ENCODE assay signal across 30 cellular contexts in the genomic region with DNA sequence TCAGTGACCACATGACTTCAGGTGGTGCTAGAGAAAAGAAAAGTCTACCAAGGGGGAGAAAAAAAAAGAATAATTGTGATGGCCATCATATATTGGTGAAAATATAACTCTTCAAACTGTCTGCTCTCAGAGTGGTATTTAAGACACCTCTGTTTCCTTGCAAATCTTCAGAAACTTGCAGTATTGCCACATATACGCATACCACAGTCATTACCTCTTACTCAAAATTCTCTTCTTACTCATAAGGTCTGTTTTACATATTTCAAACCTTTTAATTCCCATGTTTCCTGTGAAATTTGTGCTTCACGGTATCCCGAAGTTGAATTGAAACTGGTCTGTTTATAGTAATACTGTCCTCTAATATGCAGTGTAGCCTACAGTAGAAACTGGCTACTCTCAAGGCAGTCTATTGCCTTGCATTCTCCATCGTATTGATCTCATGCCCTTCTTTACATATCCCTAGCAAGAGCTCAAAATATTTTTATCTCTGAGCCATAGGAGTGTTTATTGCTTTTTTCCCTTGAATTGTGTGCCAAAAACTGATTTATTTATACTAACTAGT. TPM values are rescaled to one million over a fixed set of nuclear protein-coding genes. Genes with fewer than 3 reads are reported as not detected.
"Had no signal": no experiment of that assay in that cellular context is flagged by ENCODE, and none has a peak within 500 bp of the region (broad histone marks: within the 10 kb centered on the region; RNA-seq: fewer than 3 reads in every experiment).

No MANE protein-coding gene starts in this region.

- H3K27ac ChIP-seq: esophagus muscularis mucosa, heart right ventricle, left lung, neural progenitor cell, prostate gland, right atrium auricular region, testis, tibial artery had no signal

- H3K9me3 ChIP-seq: esophagus muscularis mucosa, heart right ventricle, left lung, prostate gland, right atrium auricular region, testis, tibial artery had no signal

- H3K27ac Mint-ChIP-seq: dendritic cell treated with granulocyte-macrophage colony-stimulating factor and Interleukin-4, amounts not matched to agents 40 ng/mL and 50 ng/mL, for 4 days; endodermal cell; mesothelial cell of epicardium; naive thymus-derived CD4-positive, alpha-beta T cell; nephron; neural progenitor cell; stimulated activated memory B cell treated with anti-CD40 and anti-IgM and Interleukin-4, amounts not matched to agents 10 μg/mL and 1 μg/mL and 100 μg/mL, for 72 hours; type B pancreatic cell had no signal

- H3K9ac ChIP-seq: neural progenitor cell had no signal

- H3K36me3 ChIP-seq: esophagus muscularis mucosa, heart right ventricle, left lung, neural progenitor cell, prostate gland, right atrium auricular region, tibial artery had no signal

- H3K4me3 ChIP-seq: esophagus muscularis mucosa, heart right ventricle, left lung, neural progenitor cell, prostate gland, right atrium auricular region, testis, tibial artery had no signal

- H2AFZ ChIP-seq: neural progenitor cell had no signal

- ATAC-seq: heart right ventricle; left cardiac atrium; left lung; naive thymus-derived CD4-positive, alpha-beta T cell; sciatic nerve; stimulated activated memory B cell treated with anti-CD40 and anti-IgM and Interleukin-4, amounts not matched to agents 10 μg/mL and 1 μg/mL and 100 μg/mL, for 72 hours; stimulated activated naive CD8-positive, alpha-beta T cell treated with anti-CD3 and anti-CD28 coated beads, Interleukin-15, Interleukin-2, amounts not matched to agents 100 U/mL and 50 U/mL, for 24 hours had no signal

- H3K4me3 Mint-ChIP-seq: dendritic cell treated with granulocyte-macrophage colony-stimulating factor and Interleukin-4, amounts not matched to agents 40 ng/mL and 50 ng/mL, for 4 days; endodermal cell; mesothelial cell of epicardium; naive thymus-derived CD4-positive, alpha-beta T cell; nephron; neural progenitor cell; stimulated activated memory B cell treated with anti-CD40 and anti-IgM and Interleukin-4, amounts not matched to agents 10 μg/mL and 1 μg/mL and 100 μg/mL, for 72 hours; type B pancreatic cell had no signal

- H3K36me3 Mint-ChIP-seq: naive thymus-derived CD4-positive, alpha-beta T cell; stimulated activated memory B cell treated with anti-CD40 and anti-IgM and Interleukin-4, amounts not matched to agents 10 μg/mL and 1 μg/mL and 100 μg/mL, for 72 hours had no signal

- H3K4me2 ChIP-seq: neural progenitor cell had no signal

- H3K4me1 ChIP-seq: esophagus muscularis mucosa, heart right ventricle, left lung, neural progenitor cell, prostate gland, right atrium auricular region, testis, tibial artery had no signal

- H3K27me3 Mint-ChIP-seq: dendritic cell treated with granulocyte-macrophage colony-stimulating factor and Interleukin-4, amounts not matched to agents 40 ng/mL and 50 ng/mL, for 4 days; stimulated activated memory B cell treated with anti-CD40 and anti-IgM and Interleukin-4, amounts not matched to agents 10 μg/mL and 1 μg/mL and 100 μg/mL, for 72 hours had no signal

- H3K27me3 ChIP-seq: neural progenitor cell, testis, tibial artery had no signal

- H3K4me1 Mint-ChIP-seq: mesothelial cell of epicardium; naive thymus-derived CD4-positive, alpha-beta T cell; nephron; stimulated activated memory B cell treated with anti-CD40 and anti-IgM and Interleukin-4, amounts not matched to agents 10 μg/mL and 1 μg/mL and 100 μg/mL, for 72 hours had no signal

- H3K9me3 Mint-ChIP-seq: dendritic cell treated with granulocyte-macrophage colony-stimulating factor and Interleukin-4, amounts not matched to agents 40 ng/mL and 50 ng/mL, for 4 days; stimulated activated memory B cell treated with anti-CD40 and anti-IgM and Interleukin-4, amounts not matched to agents 10 μg/mL and 1 μg/mL and 100 μg/mL, for 72 hours had no signal

- DNase-seq: effector CD8-positive, alpha-beta T cell; endodermal cell; foreskin melanocyte; glutamatergic neuron; heart right ventricle; hippocampal formation; left cardiac atrium; left lung; mesenchymal stem cell; naive thymus-derived CD4-positive, alpha-beta T cell; stimulated activated CD4-positive, alpha-beta T cell treated with anti-CD3 and anti-CD28 coated beads, Interleukin-2, amount 100 ng/mL, for 24 hours; stimulated activated CD4-positive, alpha-beta T cell treated with anti-CD3 and anti-CD28 coated beads, Interleukin-4, amount 100 ng/mL, for 24 hours; stimulated activated naive CD8-positive, alpha-beta T cell treated with anti-CD3 and anti-CD28 coated beads, Interleukin-15, Interleukin-2, amounts not matched to agents 100 U/mL and 50 U/mL, for 24 hours; substantia nigra; testis; tibial artery had no signal

RNA-seq across cellular contexts. Expression of gene LHFPL1, which starts 34.7 kb away (rescaled TPM):
- total RNA-seq: epithelial cell of proximal tubule, esophagus muscularis mucosa, fibroblast of lung, kidney epithelial cell, mucosa of gallbladder, right atrium auricular region, sciatic nerve had no signal
